Comparison of ENCODE assay signal across 1 cellular context in the genomic region with DNA sequence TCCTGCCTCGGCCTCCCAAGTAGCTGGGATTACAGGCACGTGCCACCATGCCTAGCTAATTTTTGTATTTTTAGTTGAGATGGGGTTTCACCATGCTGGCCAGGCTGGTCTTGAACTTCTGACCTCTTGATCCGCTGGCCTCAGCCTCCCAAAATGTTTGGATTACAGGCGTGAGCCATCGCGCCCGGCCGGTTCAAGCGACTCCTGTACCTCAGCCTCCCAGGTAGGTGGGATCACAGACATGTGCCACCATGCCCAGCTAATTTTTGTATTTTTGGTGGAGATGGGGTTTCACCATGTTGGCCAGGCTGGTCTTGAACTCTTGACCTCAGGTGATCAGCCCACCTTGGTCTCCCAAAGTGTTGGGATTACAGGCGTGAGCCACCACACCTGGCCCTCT.
TF ChIP-seq lines count a peak whose summit lies in the region.

No MANE protein-coding gene starts in this region.

TF ChIP-seq in HepG2, 621 proteins besides CTCF, POLR2A, EP300 and RAD21:
- TF ChIP-seq, protein P1, sequence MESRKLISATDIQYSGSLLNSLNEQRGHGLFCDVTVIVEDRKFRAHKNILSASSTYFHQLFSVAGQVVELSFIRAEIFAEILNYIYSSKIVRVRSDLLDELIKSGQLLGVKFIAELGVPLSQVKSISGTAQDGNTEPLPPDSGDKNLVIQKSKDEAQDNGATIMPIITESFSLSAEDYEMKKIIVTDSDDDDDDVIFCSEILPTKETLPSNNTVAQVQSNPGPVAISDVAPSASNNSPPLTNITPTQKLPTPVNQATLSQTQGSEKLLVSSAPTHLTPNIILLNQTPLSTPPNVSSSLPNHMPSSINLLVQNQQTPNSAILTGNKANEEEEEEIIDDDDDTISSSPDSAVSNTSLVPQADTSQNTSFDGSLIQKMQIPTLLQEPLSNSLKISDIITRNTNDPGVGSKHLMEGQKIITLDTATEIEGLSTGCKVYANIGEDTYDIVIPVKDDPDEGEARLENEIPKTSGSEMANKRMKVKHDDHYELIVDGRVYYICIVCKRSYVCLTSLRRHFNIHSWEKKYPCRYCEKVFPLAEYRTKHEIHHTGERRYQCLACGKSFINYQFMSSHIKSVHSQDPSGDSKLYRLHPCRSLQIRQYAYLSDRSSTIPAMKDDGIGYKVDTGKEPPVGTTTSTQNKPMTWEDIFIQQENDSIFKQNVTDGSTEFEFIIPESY (CRISPR knock-in tag; IDR thresholded peaks at IDR 0.05), result 0 out of 2 replicates have a peak, but pooled peaks have one; percentile 18
